In the genomic region with DNA sequence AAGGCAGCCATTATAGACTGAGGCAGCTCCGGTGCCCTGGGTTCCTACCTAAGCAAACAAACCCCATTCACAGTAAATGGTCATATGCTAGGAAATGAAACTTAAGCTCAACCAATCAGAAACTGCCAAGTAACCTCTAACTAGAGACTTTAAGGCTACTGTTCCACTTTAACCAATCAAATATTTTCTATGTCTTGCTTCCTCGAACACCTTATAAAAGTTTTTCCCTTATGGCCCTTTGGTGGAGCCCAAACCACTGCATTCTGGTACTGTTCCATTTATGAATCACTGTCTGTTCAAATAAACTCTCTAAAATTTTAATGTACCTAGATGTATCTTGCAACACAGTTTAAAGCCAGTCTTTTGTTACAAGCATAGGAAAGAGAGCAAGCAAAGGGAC, we compare ENCODE assay signal across 21 cellular contexts.
A peak's percentile ranks its signal among the peaks of the same experiment; 100 is the strongest.
DNase-seq lines count a peak whose midpoint lies in the region; ATAC-seq and TF ChIP-seq lines count a peak whose summit lies in the region.
"Had no signal": no experiment of that assay in that cellular context is flagged by ENCODE, and none has a peak within 500 bp of the region (broad histone marks: within the 10 kb centered on the region; RNA-seq: fewer than 3 reads in every experiment).

No MANE protein-coding gene starts in this region.

- no peak overlapping the region for H2BK5ac ChIP-seq in IMR-90 (ENCODE audit: low read depth, low read length, poor library complexity, severe bottlenecking)

- intact Hi-C loops in IMR-90 (cut with micrococcal nuclease) = no loop called here
- intact Hi-C loops in PC-3 (cut with micrococcal nuclease) = no loop called here

- TF ChIP-seq CTCF in IMR-90 (conservative IDR thresholded peaks at IDR 0.05; ENCODE audit: low read depth, low read length) (no peak), PC-3 (conservative IDR thresholded peaks at IDR 0.05; ENCODE audit: low read depth, low read length) (no peak)

- H3K4me3 ChIP-seq in IMR-90 (ENCODE audit: insufficient read depth, low read depth, low read length) (no peak overlapping the region), PC-3 (ENCODE audit: low read length) (no peak overlapping the region)
- H3K4me3 ChIP-seq: A549, MG63 had no signal

- no peak for TF ChIP-seq RAD21 in IMR-90 (IDR thresholded peaks at IDR 0.05; ENCODE audit: low read length)

- H3F3A ChIP-seq in PC-3 (ENCODE audit: low read length, unreplicated experiment) = peaks cover 13% of the 10 kb centered on the region

- no peak overlapping the region for H3K56ac ChIP-seq in IMR-90 (ENCODE audit: extremely low read depth, insufficient read depth, low read length)

- DNase-seq in IMR-90 (peak; percentile 23), PC-3 (peak; percentile 76), cerebellum (ENCODE audit: low spot score) (no peak), AG20443 (ENCODE audit: low spot score) (no peak)
- DNase-seq: Caco-2; CD8-positive, alpha-beta T cell; GF-D8; Kasumi-1; MG63; NCI-H2029 treated with DMSO at 0.1 percent for 48 hours; NCI-H2227 treated with DMSO at 0.1 percent for 48 hours; NCI-H526 treated with DMSO at 0.1 percent for 48 hours; SHP77; T-cell had no signal

- no peaks in the 10 kb centered on the region for H3K79me1 ChIP-seq in IMR-90 (ENCODE audit: low read depth in 1 of 2, low read length in 2 of 2)

- no peak overlapping the region for H3K9ac ChIP-seq in IMR-90 (ENCODE audit: low read depth, low read length)
- H3K9ac ChIP-seq in PC-3 (ENCODE audit: low read length) = peak overlapping the region; percentile 55

- H2AK9ac ChIP-seq in IMR-90 (replicated peaks; ENCODE audit: low read depth, low read length, poor library complexity) = no peak overlapping the region

- H4K91ac ChIP-seq in IMR-90 (ENCODE audit: insufficient read depth, low read depth, low read length) = no peak overlapping the region

- no peak overlapping the region for H3K27ac ChIP-seq in IMR-90 (ENCODE audit: insufficient read depth, low read length)
- H3K27ac ChIP-seq in PC-3 (ENCODE audit: low read length) = peak overlapping the region; percentile 89
- H3K27ac ChIP-seq: A549, C4-2B, RWPE1 had no signal

- H3K23ac ChIP-seq in IMR-90 (ENCODE audit: low read depth, low read length) = no peak overlapping the region

- H4K20me1 ChIP-seq in IMR-90 (ENCODE audit: insufficient read depth, low read length) = no peaks in the 10 kb centered on the region
- no peaks in the 10 kb centered on the region for H4K20me1 ChIP-seq in PC-3 (ENCODE audit: low read length)

- POLR2A ChIA-PET in IMR-90 (lab: Charles Lee; ENCODE audit: unreplicated experiment) = no interaction called here
- POLR2A ChIA-PET in PC-3 (lab: Charles Lee; ENCODE audit: unreplicated experiment) = no interaction called here

- H3K27me3 ChIP-seq in IMR-90 (ENCODE audit: control insufficient read depth, insufficient read depth, low read length) (no peaks in the 10 kb centered on the region), PC-3 (ENCODE audit: low read length) (no peaks in the 10 kb centered on the region)
- H3K27me3 ChIP-seq: MG63 had no signal

- no peak overlapping the region for H3K4me2 ChIP-seq in IMR-90 (ENCODE audit: low read depth, low read length)
- H3K4me2 ChIP-seq in PC-3 (ENCODE audit: low read length) = 0 out of 2 replicates have a peak overlapping the region, but pooled peaks have one; percentile 8
- H3K4me2 ChIP-seq: A549 had no signal

- H2AFZ ChIP-seq in IMR-90 (replicated peaks; ENCODE audit: low read length, poor library complexity) (no peak overlapping the region), PC-3 (ENCODE audit: low read length) (0 out of 2 replicates have a peak overlapping the region, but pooled peaks have one; percentile 20)

- no peak overlapping the region for H3K4ac ChIP-seq in IMR-90 (ENCODE audit: low read depth, low read length)

- H3K9me1 ChIP-seq in IMR-90 (ENCODE audit: insufficient read depth, low read length) = no peaks in the 10 kb centered on the region

- dilution Hi-C loops in IMR-90 (cut with HindIII; ENCODE audit: low sequenced_read_pairs, unreplicated experiment) = no loop called here

- no peaks in the 10 kb centered on the region for H3K79me2 ChIP-seq in PC-3 (ENCODE audit: low read length)

- no peak overlapping the region for H3K18ac ChIP-seq in IMR-90 (ENCODE audit: low read depth, low read length)

- H2BK15ac ChIP-seq in IMR-90 (ENCODE audit: low read depth, low read length) = no peak overlapping the region

- no peaks in the 10 kb centered on the region for H3K4me1 ChIP-seq in IMR-90 (ENCODE audit: control insufficient read depth, insufficient read depth, low read length)
- peaks cover 46% of the 10 kb centered on the region for H3K4me1 ChIP-seq in PC-3 (ENCODE audit: insufficient read depth, low read length)
- H3K4me1 ChIP-seq: Caco-2 had no signal

- ATAC-seq in IMR-90 (ENCODE audit: low read depth) (no peak; the same call in 1 of the 2 replicates), PC-3 (peak; percentile 41), esophagus mucosa (peak; percentile 57), HG03571 (IDR thresholded peaks at IDR 0.05; ENCODE audit: unreplicated experiment) (no peak), GM18868 (IDR thresholded peaks at IDR 0.05; ENCODE audit: unreplicated experiment) (no peak)
- ATAC-seq: A549; CD8-positive, alpha-beta T cell; HCT116; T-cell had no signal

- no peaks in the 10 kb centered on the region for H3K9me2 ChIP-seq in PC-3 (replicated peaks; ENCODE audit: low read length)

- no peak for TF ChIP-seq POLR2A in IMR-90 (IDR thresholded peaks at IDR 0.05; ENCODE audit: low read depth, low read length)

- no peak overlapping the region for H2BK120ac ChIP-seq in IMR-90 (ENCODE audit: low read depth, low read length)

- no peak overlapping the region for H4K8ac ChIP-seq in IMR-90 (ENCODE audit: low read depth in 2 of 2, low read length in 2 of 2)

- no TSS peak for BruUV-seq in IMR-90 (replicated peaks; lab: Mats Ljungman, UMichigan)
- BruUV-seq in PC-3 (replicated peaks; lab: Mats Ljungman, UMichigan) = no TSS peak

- no CpG with 5 or more reads among the region's 2 CpGs for WGBS in IMR-90 (ENCODE audit: extremely low coverage in 2 of 2, insufficient read length in 1 of 2), 2 experiments

- in situ Hi-C loops in IMR-90 (cut with MboI; ENCODE audit: low sequenced_read_pairs) = no loop called here

- H3K36me3 ChIP-seq in IMR-90 (ENCODE audit: control insufficient read depth, insufficient read depth, low read length) (no peaks in the 10 kb centered on the region), PC-3 (ENCODE audit: low read depth, low read length) (0 out of 2 replicates have a peak, but pooled peaks cover 7% of the 10 kb centered on the region)
- H3K36me3 ChIP-seq: MG63 had no signal

- no peak overlapping the region for H3K14ac ChIP-seq in IMR-90 (replicated peaks; ENCODE audit: low read depth, low read length)

- CTCF ChIA-PET in IMR-90 (lab: Yijun Ruan, JAX) = no interaction called here
- CTCF ChIA-PET in PC-3 (lab: Charles Lee) = no interaction called here

- no peaks in the 10 kb centered on the region; the same call in 1 of the 2 replicates for H3K9me3 ChIP-seq in IMR-90 (ENCODE audit: control insufficient read depth, insufficient read depth, low read length)
- 0 out of 2 replicates have a peak, but pooled peaks cover 8% of the 10 kb centered on the region for H3K9me3 ChIP-seq in PC-3 (ENCODE audit: low read length)
- H3K9me3 ChIP-seq: A549, Caco-2, MG63 had no signal

- H2BK20ac ChIP-seq in IMR-90 (ENCODE audit: low read depth, low read length) = no peak overlapping the region

- no peak overlapping the region for H2AK5ac ChIP-seq in IMR-90 (ENCODE audit: low read depth, low read length)

- no peak overlapping the region for H4K5ac ChIP-seq in IMR-90 (ENCODE audit: low read depth, low read length)

TF ChIP-seq in IMR-90, 13 proteins besides CTCF, POLR2A, EP300 and RAD21:
- TF ChIP-seq MXI1 (IDR thresholded peaks at IDR 0.05; ENCODE audit: borderline replicate concordance, low read depth, low read length) (no peak), RCOR1 (IDR thresholded peaks at IDR 0.05; ENCODE audit: insufficient replicate concordance, low read length) (no peak), MAFK (IDR thresholded peaks at IDR 0.05; ENCODE audit: low read depth, low read length) (no peak), ELK1 (IDR thresholded peaks at IDR 0.05; ENCODE audit: borderline replicate concordance, low read depth, low read length) (no peak), FOS (IDR thresholded peaks at IDR 0.05; ENCODE audit: low read depth, low read length) (no peak), RFX5 (IDR thresholded peaks at IDR 0.05; ENCODE audit: low read depth, low read length) (no peak), USF2 (IDR thresholded peaks at IDR 0.05; ENCODE audit: low read depth, low read length) (no peak), CEBPB (IDR thresholded peaks at IDR 0.05; ENCODE audit: low read depth, low read length) (no peak), SMC3 (IDR thresholded peaks at IDR 0.05; ENCODE audit: low read depth, low read length) (no peak), CHD1 (IDR thresholded peaks at IDR 0.05; ENCODE audit: low read depth, low read length) (no peak), MAZ (IDR thresholded peaks at IDR 0.05; ENCODE audit: borderline replicate concordance, low read depth, low read length) (no peak), NFE2L2 (IDR thresholded peaks at IDR 0.05; ENCODE audit: low read depth, low read length) (no peak)

Comparison
In these comparisons a context has a peak if more than half of its experiments do, and no peak if none do; other contexts are left out.
1. ATAC-seq: peak in PC-3 (single experiment) and esophagus mucosa (single experiment); none in IMR-90 (single experiment), HG03571 (single experiment) and GM18868 (single experiment).
2. DNase-seq: peak in IMR-90 (single experiment) and PC-3 (single experiment); none in cerebellum (single experiment) and AG20443 (single experiment).